In the genomic region with DNA sequence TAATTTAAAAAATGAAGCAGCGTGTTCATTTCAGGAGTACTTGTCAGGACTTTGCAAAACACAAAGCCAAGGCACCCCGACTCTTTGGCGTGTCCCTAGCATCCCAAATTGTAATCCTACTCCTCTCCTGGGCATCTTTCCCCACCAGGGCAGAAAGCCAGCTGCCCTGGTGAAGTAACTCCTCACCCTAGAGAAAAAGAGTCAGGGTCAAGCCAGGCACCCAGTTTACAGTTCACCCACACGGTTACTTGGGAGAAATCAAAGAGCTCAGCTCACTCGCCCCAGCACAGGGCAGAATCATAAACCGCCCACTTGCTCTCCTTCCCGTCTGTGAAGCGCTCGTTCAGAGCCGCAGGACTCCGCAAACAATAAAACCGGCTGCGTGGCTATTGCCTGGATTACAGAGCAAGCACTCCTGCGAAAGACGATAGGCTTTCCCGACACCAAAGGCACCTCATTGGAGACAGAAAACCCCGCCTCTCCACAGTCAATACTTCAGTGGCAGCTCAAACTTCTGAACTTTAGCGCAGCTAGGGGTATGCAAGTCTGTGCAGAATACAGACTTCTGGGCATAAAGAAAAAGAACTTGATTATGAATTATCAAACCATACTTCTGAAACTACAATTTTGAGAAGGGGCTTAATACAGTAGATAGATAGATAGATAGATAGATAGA, we compare ENCODE assay signal across 1 cellular context.
TF ChIP-seq lines count a peak whose summit lies in the region.

No MANE protein-coding gene starts in this region.

TF ChIP-seq in HepG2, 621 proteins besides CTCF, POLR2A, EP300 and RAD21 (continued from another document and continues in another):
- TF ChIP-seq, protein P1, sequence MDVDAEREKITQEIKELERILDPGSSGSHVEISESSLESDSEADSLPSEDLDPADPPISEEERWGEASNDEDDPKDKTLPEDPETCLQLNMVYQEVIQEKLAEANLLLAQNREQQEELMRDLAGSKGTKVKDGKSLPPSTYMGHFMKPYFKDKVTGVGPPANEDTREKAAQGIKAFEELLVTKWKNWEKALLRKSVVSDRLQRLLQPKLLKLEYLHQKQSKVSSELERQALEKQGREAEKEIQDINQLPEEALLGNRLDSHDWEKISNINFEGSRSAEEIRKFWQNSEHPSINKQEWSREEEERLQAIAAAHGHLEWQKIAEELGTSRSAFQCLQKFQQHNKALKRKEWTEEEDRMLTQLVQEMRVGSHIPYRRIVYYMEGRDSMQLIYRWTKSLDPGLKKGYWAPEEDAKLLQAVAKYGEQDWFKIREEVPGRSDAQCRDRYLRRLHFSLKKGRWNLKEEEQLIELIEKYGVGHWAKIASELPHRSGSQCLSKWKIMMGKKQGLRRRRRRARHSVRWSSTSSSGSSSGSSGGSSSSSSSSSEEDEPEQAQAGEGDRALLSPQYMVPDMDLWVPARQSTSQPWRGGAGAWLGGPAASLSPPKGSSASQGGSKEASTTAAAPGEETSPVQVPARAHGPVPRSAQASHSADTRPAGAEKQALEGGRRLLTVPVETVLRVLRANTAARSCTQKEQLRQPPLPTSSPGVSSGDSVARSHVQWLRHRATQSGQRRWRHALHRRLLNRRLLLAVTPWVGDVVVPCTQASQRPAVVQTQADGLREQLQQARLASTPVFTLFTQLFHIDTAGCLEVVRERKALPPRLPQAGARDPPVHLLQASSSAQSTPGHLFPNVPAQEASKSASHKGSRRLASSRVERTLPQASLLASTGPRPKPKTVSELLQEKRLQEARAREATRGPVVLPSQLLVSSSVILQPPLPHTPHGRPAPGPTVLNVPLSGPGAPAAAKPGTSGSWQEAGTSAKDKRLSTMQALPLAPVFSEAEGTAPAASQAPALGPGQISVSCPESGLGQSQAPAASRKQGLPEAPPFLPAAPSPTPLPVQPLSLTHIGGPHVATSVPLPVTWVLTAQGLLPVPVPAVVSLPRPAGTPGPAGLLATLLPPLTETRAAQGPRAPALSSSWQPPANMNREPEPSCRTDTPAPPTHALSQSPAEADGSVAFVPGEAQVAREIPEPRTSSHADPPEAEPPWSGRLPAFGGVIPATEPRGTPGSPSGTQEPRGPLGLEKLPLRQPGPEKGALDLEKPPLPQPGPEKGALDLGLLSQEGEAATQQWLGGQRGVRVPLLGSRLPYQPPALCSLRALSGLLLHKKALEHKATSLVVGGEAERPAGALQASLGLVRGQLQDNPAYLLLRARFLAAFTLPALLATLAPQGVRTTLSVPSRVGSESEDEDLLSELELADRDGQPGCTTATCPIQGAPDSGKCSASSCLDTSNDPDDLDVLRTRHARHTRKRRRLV (CRISPR knock-in tag; IDR thresholded peaks at IDR 0.05): 0 out of 2 replicates have a peak, but pooled peaks have one; percentile 70
- TF ChIP-seq, protein P2, sequence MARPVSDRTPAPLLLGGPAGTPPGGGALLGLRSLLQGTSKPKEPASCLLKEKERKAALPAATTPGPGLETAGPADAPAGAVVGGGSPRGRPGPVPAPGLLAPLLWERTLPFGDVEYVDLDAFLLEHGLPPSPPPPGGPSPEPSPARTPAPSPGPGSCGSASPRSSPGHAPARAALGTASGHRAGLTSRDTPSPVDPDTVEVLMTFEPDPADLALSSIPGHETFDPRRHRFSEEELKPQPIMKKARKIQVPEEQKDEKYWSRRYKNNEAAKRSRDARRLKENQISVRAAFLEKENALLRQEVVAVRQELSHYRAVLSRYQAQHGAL (CRISPR knock-in tag; IDR thresholded peaks at IDR 0.05; ENCODE audit: not compliant biosample characterization): no peak
- TF ChIP-seq ZNF543 (CRISPR knock-in tag; IDR thresholded peaks at IDR 0.05): peak; percentile 87
- peak; percentile 70 for TF ChIP-seq ZNF800 (CRISPR knock-in tag; IDR thresholded peaks at IDR 0.05)
- TF ChIP-seq KDM5A (IDR thresholded peaks at IDR 0.05; ENCODE audit: borderline replicate concordance, low read length): no peak; the same call in 1 of the 2 replicates
- TF ChIP-seq ZNF256 (CRISPR knock-in tag; conservative IDR thresholded peaks at IDR 0.05): no peak
- TF ChIP-seq NPAS2 (CRISPR knock-in tag; IDR thresholded peaks at IDR 0.05; ENCODE audit: borderline replicate concordance): no peak
- TF ChIP-seq, protein P3, sequence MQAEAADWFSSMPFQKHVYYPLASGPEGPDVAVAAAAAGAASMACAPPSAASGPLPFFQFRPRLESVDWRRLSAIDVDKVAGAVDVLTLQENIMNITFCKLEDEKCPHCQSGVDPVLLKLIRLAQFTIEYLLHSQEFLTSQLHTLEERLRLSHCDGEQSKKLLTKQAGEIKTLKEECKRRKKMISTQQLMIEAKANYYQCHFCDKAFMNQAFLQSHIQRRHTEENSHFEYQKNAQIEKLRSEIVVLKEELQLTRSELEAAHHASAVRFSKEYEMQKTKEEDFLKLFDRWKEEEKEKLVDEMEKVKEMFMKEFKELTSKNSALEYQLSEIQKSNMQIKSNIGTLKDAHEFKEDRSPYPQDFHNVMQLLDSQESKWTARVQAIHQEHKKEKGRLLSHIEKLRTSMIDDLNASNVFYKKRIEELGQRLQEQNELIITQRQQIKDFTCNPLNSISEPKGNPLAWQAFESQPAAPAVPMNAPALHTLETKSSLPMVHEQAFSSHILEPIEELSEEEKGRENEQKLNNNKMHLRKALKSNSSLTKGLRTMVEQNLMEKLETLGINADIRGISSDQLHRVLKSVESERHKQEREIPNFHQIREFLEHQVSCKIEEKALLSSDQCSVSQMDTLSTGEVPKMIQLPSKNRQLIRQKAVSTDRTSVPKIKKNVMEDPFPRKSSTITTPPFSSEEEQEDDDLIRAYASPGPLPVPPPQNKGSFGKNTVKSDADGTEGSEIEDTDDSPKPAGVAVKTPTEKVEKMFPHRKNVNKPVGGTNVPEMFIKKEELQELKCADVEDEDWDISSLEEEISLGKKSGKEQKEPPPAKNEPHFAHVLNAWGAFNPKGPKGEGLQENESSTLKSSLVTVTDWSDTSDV (CRISPR knock-in tag; IDR thresholded peaks at IDR 0.05): no peak
- peak; percentile 98 for TF ChIP-seq DRAP1 (CRISPR knock-in tag; IDR thresholded peaks at IDR 0.05)
- TF ChIP-seq XRCC5 (optimal IDR thresholded peaks at IDR 0.05; ENCODE audit: low read length): peak; percentile 66
- TF ChIP-seq ZNF788 (CRISPR knock-in tag; IDR thresholded peaks at IDR 0.05; ENCODE audit: borderline replicate concordance): peak; percentile 64; the same call in 1 of the 2 replicates
- peak; percentile 44; the same call in 1 of the 2 replicates for TF ChIP-seq BHLHE40 (IDR thresholded peaks at IDR 0.05; ENCODE audit: low read length)
- peak; percentile 58; the same call in 1 of the 2 replicates for TF ChIP-seq ETV5 (CRISPR knock-in tag; IDR thresholded peaks at IDR 0.05; ENCODE audit: borderline replicate concordance)
- no peak for TF ChIP-seq AGO2 (optimal IDR thresholded peaks at IDR 0.05; ENCODE audit: low read depth, low read length)
- TF ChIP-seq ZBTB7A (CRISPR knock-in tag; IDR thresholded peaks at IDR 0.05): no peak
- TF ChIP-seq ZSCAN9 (CRISPR knock-in tag; IDR thresholded peaks at IDR 0.05; ENCODE audit: borderline replicate concordance): peak; percentile 94
- TF ChIP-seq SMC3 (IDR thresholded peaks at IDR 0.05; ENCODE audit: low read length): peak; percentile 30; the same call in 1 of the 2 replicates
- no peak for TF ChIP-seq CSRNP2 (CRISPR knock-in tag; conservative IDR thresholded peaks at IDR 0.05; ENCODE audit: low read depth)
- 0 out of 4 replicates have a peak, but pooled peaks of 1 of the 2 experiments have one; percentile 65 for TF ChIP-seq REST (IDR thresholded peaks at IDR 0.05; ENCODE audit: borderline replicate concordance in 1 of 2, low read depth in 1 of 2, low read length in 2 of 2)
- TF ChIP-seq, protein P4, sequence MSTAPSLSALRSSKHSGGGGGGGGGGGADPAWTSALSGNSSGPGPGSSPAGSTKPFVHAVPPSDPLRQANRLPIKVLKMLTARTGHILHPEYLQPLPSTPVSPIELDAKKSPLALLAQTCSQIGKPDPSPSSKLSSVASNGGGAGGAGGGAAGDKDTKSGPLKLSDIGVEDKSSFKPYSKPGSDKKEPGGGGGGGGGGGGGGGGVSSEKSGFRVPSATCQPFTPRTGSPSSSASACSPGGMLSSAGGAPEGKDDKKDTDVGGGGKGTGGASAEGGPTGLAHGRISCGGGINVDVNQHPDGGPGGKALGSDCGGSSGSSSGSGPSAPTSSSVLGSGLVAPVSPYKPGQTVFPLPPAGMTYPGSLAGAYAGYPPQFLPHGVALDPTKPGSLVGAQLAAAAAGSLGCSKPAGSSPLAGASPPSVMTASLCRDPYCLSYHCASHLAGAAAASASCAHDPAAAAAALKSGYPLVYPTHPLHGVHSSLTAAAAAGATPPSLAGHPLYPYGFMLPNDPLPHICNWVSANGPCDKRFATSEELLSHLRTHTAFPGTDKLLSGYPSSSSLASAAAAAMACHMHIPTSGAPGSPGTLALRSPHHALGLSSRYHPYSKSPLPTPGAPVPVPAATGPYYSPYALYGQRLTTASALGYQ (CRISPR knock-in tag; IDR thresholded peaks at IDR 0.05): peak; percentile 64; the same call in 1 of the 2 replicates
- 0 out of 2 replicates have a peak, but pooled peaks have one; percentile 61 for TF ChIP-seq ZBTB46 (CRISPR knock-in tag; IDR thresholded peaks at IDR 0.05; ENCODE audit: borderline replicate concordance)
